In genomic region chr2:222424729-222425671, GRCh38 we compare ENCODE assay signal across 8 cellular contexts. TPM values are rescaled to one million over a fixed set of nuclear protein-coding genes. Genes with fewer than 3 reads are reported as not detected.
DNase-seq lines count a peak whose midpoint lies in the region; ATAC-seq and TF ChIP-seq lines count a peak whose summit lies in the region.

No MANE protein-coding gene starts in this region.

- H3K4me2 ChIP-seq in osteoblast (ENCODE audit: insufficient read depth, low read length) = no peak overlapping the region

- peaks cover 5% of the 10 kb centered on the region for H3K36me3 Mint-ChIP-seq in activated CD8-positive, alpha-beta T cell treated with anti-CD3 and anti-CD28 coated beads, Interleukin-2, amount 10 ng/mL, durations not matched to agents 7 days and 5 days (ENCODE audit: low read depth)

- H3K27me3 ChIP-seq in esophagus squamous epithelium = peaks cover 0 to 47% (median 2%) of the 10 kb centered on the region in 4 donors
- H3K27me3 ChIP-seq in osteoblast (ENCODE audit: insufficient read depth, low read length) = peaks cover 19% of the 10 kb centered on the region
- no peaks in the 10 kb centered on the region for H3K27me3 ChIP-seq in SJCRH30

- peaks cover 42% of the 10 kb centered on the region for H3K27me3 Mint-ChIP-seq in activated CD8-positive, alpha-beta T cell treated with anti-CD3 and anti-CD28 coated beads, Interleukin-2, amount 10 ng/mL, durations not matched to agents 7 days and 5 days (ENCODE audit: low read depth)

- H3K36me3 ChIP-seq in esophagus squamous epithelium = no peaks in the 10 kb centered on the region
- H3K36me3 ChIP-seq in osteoblast (ENCODE audit: insufficient read depth, low read length) = no peaks in the 10 kb centered on the region
- H3K36me3 ChIP-seq in SJCRH30 = no peaks in the 10 kb centered on the region

- H3K4me1 ChIP-seq in esophagus squamous epithelium (peaks cover 7 to 62% (median 18%) of the 10 kb centered on the region in 3 donors), osteoblast (ENCODE audit: insufficient read depth, low read length) (no peaks in the 10 kb centered on the region), SJCRH30 (peaks cover 20% of the 10 kb centered on the region)

- ATAC-seq in HG03354 (IDR thresholded peaks at IDR 0.05; ENCODE audit: poor library complexity, severe bottlenecking, unreplicated experiment) = peak; percentile 25
- peak; percentile 52 for ATAC-seq in activated CD8-positive, alpha-beta T cell treated with anti-CD3 and anti-CD28 coated beads, Interleukin-2, amount 10 ng/mL, durations not matched to agents 7 days and 5 days

- intact Hi-C loops in esophagus squamous epithelium (cut with DNase I) = loop anchor here (5.0 kb wide), 1 partner anchor 103 kb away; a partner anchor contains a TSS

- WGBS in esophagus squamous epithelium, 2 donors = 1 to 24% methylated on average over 22 to 29 of the region's 74 CpGs

- no peak overlapping the region for H3K27ac Mint-ChIP-seq in activated CD8-positive, alpha-beta T cell treated with anti-CD3 and anti-CD28 coated beads, Interleukin-2, amount 10 ng/mL, durations not matched to agents 7 days and 5 days

- H3K9me3 ChIP-seq in esophagus squamous epithelium (no peaks in the 10 kb centered on the region), osteoblast (ENCODE audit: low read depth, low read length) (no peaks in the 10 kb centered on the region), SJCRH30 (replicated peaks) (peaks cover 3% of the 10 kb centered on the region; the same call in 1 of the 2 replicates)

- no peak for TF ChIP-seq POLR2A in esophagus squamous epithelium (IDR thresholded peaks at IDR 0.05)

- H3K4me3 ChIP-seq in esophagus squamous epithelium (peak overlapping the region; percentile 62 to 97 (median 76)), osteoblast (ENCODE audit: insufficient read depth, low read length) (no peak overlapping the region), SJCRH30 (no peak overlapping the region)

- no peak overlapping the region for H2AFZ ChIP-seq in osteoblast (ENCODE audit: low read length)

- peak; percentile 14 to 44 for DNase-seq in NCI-H524 (lab: John Stamatoyannopoulos, UW)
- no peak for DNase-seq in NCI-H524 treated with DMSO at 0.1 percent for 48 hours (lab: John Stamatoyannopoulos, UW)
- DNase-seq in activated CD8-positive, alpha-beta T cell treated with anti-CD3 and anti-CD28 coated beads, Interleukin-2, amount 10 ng/mL, durations not matched to agents 7 days and 5 days = peak; percentile 20
- DNase-seq in esophagus squamous epithelium (lab: John Stamatoyannopoulos, UW) = no peak
- DNase-seq in osteoblast (ENCODE audit: insufficient read length, low spot score, missing footprints) = peak; percentile 73
- no peak for DNase-seq in SJCRH30
- no peak for DNase-seq in UCSD-AML1 (lab: John Stamatoyannopoulos, UW; ENCODE audit: unreplicated experiment)

- no peaks in the 10 kb centered on the region for H3K9me3 Mint-ChIP-seq in activated CD8-positive, alpha-beta T cell treated with anti-CD3 and anti-CD28 coated beads, Interleukin-2, amount 10 ng/mL, durations not matched to agents 7 days and 5 days (ENCODE audit: insufficient read depth)

- CTCF ChIA-PET in activated CD8-positive, alpha-beta T cell treated with anti-CD3 and anti-CD28 coated beads, Interleukin-2, amount 10 ng/mL, durations not matched to agents 7 days and 5 days (lab: Charles Lee) = no interaction called here

- H3K79me2 ChIP-seq in osteoblast (ENCODE audit: insufficient read depth, low read length) = no peaks in the 10 kb centered on the region

- POLR2A ChIA-PET in activated CD8-positive, alpha-beta T cell treated with anti-CD3 and anti-CD28 coated beads, Interleukin-2, amount 10 ng/mL, durations not matched to agents 7 days and 5 days (lab: Charles Lee) = no interaction called here

- H3K27ac ChIP-seq in esophagus squamous epithelium (peak overlapping the region; percentile 80 to 95 (median 88)), osteoblast (ENCODE audit: low read depth, low read length) (no peak overlapping the region), SJCRH30 (no peak overlapping the region)

- H4K20me1 ChIP-seq in osteoblast (ENCODE audit: insufficient read depth, low read length) = no peaks in the 10 kb centered on the region

- peak overlapping the region; percentile 61 for H3K4me3 Mint-ChIP-seq in activated CD8-positive, alpha-beta T cell treated with anti-CD3 and anti-CD28 coated beads, Interleukin-2, amount 10 ng/mL, durations not matched to agents 7 days and 5 days

- TF ChIP-seq CTCF in esophagus squamous epithelium (IDR thresholded peaks at IDR 0.05) (no peak), osteoblast (IDR thresholded peaks at IDR 0.05; ENCODE audit: extremely low read depth, low read depth, low read length) (no peak)

- peaks cover 11% of the 10 kb centered on the region for H3K4me1 Mint-ChIP-seq in activated CD8-positive, alpha-beta T cell treated with anti-CD3 and anti-CD28 coated beads, Interleukin-2, amount 10 ng/mL, durations not matched to agents 7 days and 5 days (ENCODE audit: low read depth)

RNA-seq across cellular contexts. Expression of gene SGPP2, which starts 0.7 kb away (rescaled TPM):
- total RNA-seq in activated CD8-positive, alpha-beta T cell treated with anti-CD3 and anti-CD28 coated beads, Interleukin-2, amount 10 ng/mL, durations not matched to agents 7 days and 5 days = under 1 TPM; 0.08 to 0.11 TPM
- total RNA-seq in esophagus squamous epithelium = 10 to 100 TPM; 33.6 to 66.0 (median 49.4) TPM
- not detected in 2 replicates for total RNA-seq in osteoblast
- total RNA-seq in SJCRH30 (2014; rRNA removed; shearing (Covaris generic)) = not detected in 2 replicates

Comparison
In these comparisons a context has a peak if more than half of its experiments do, and no peak if none do; other contexts are left out.
1. DNase-seq: peak in NCI-H524 (2 of 2), activated CD8-positive, alpha-beta T cell treated with anti-CD3 and anti-CD28 coated beads, Interleukin-2, amount 10 ng/mL, durations not matched to agents 7 days and 5 days (single experiment) and osteoblast (single experiment); none in NCI-H524 treated with DMSO at 0.1 percent for 48 hours (single experiment), esophagus squamous epithelium (single experiment), SJCRH30 (0 of 2) and UCSD-AML1 (single experiment).
2. H3K27ac ChIP-seq: peak in esophagus squamous epithelium (4 of 4); none in osteoblast (single experiment) and SJCRH30 (single experiment).
3. H3K4me3 ChIP-seq: peak in esophagus squamous epithelium (4 of 4); none in osteoblast (single experiment) and SJCRH30 (single experiment).
4. RNA of gene SGPP2, which starts 0.7 kb away (total RNA-seq): 33.6 to 66.0 TPM in esophagus squamous epithelium; 0.08 to 0.11 TPM in activated CD8-positive, alpha-beta T cell treated with anti-CD3 and anti-CD28 coated beads, Interleukin-2, amount 10 ng/mL, durations not matched to agents 7 days and 5 days, not detected in osteoblast and not detected in SJCRH30; every median in the first group is over 10 times any median in the second.